Comparison of ENCODE assay signal across 23 cellular contexts in the genomic region with DNA sequence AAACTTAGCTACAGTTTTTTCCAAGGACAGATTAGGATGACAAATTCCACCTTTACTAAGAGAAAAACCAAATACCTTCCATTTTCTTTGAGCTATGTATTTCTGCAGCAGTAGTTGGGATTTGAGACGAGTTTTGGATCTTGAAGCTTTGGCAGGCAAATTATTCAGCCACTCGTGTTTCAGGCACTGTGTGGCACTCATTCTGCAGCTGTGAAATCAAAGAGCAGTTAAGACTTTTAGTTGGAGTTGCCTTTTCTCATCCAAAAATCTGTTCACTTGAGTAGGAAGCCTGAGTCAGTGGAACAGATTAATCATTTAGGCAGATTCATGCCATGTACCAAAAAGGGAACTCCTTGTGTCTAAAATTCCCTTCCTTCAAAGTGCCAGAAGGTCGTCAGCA. TPM values are rescaled to one million over a fixed set of nuclear protein-coding genes. Genes with fewer than 3 reads are reported as not detected.
"Had no signal": no experiment of that assay in that cellular context is flagged by ENCODE, and none has a peak within 500 bp of the region (broad histone marks: within the 10 kb centered on the region; RNA-seq: fewer than 3 reads in every experiment).

No MANE protein-coding gene starts in this region.

- H3K9me3 ChIP-seq: esophagus squamous epithelium, left lung, ovary, prostate gland, tibial nerve had no signal

- H3K27ac ChIP-seq: epithelial cell of prostate, esophagus squamous epithelium, left lung, ovary, prostate gland, tibial nerve had no signal

- H3K36me3 ChIP-seq: esophagus squamous epithelium, left lung, ovary, prostate gland, tibial nerve had no signal

- DNase-seq: activated CD4-positive, alpha-beta memory T cell treated with anti-CD3 and anti-CD28 coated beads, Interleukin-2, amount 10 ng/mL, durations not matched to agents 7 days and 5 days; activated CD4-positive, alpha-beta T cell treated with anti-CD3 and anti-CD28 coated beads for 1 hour; activated CD4-positive, alpha-beta T cell treated with anti-CD3 and anti-CD28 coated beads, Interleukin-2, amount 10 ng/mL, durations not matched to agents 7 days and 5 days; activated CD8-positive, alpha-beta memory T cell treated with anti-CD3 and anti-CD28 coated beads, Interleukin-2, amount 50 U/mL, for 48 hours; activated naive CD8-positive, alpha-beta T cell treated with anti-CD3 and anti-CD28 coated beads, Interleukin-2, amount 50 U/mL, for 24 hours; activated T-cell treated with anti-CD3 and anti-CD28 coated beads, Interleukin-2, amount 50 U/mL, for 48 hours; amygdala; effector CD8-positive, alpha-beta T cell; esophagus squamous epithelium; kidney glomerular epithelial cell; left lung; naive thymus-derived CD4-positive, alpha-beta T cell; ovary; stimulated activated CD4-positive, alpha-beta T cell treated with anti-CD3 and anti-CD28 coated beads, Interleukin-15, amount 100 ng/mL, for 24 hours; stimulated activated naive CD4-positive, alpha-beta T cell; T-helper 17 cell; T1000 had no signal

- H3K4me3 ChIP-seq: esophagus squamous epithelium, left lung, ovary, prostate gland, tibial nerve had no signal

- ATAC-seq: activated naive CD8-positive, alpha-beta T cell treated with anti-CD3 and anti-CD28 coated beads, Interleukin-2, amount 50 U/mL, for 24 hours; left lung; naive thymus-derived CD4-positive, alpha-beta T cell; SK-N-SH treated with all-trans-retinoic acid at 6 μM for 48 hours; T-helper 17 cell had no signal

- H3K27me3 ChIP-seq: esophagus squamous epithelium, left lung, ovary, tibial nerve had no signal

- H3K4me1 ChIP-seq: esophagus squamous epithelium, prostate gland, tibial nerve had no signal

- FAIRE-seq: colon, endometrium had no signal

RNA-seq across cellular contexts. Expression of a gene that starts 38.7 kb away (rescaled TPM):
- total RNA-seq: T-helper 17 cell had no signal
- polyA plus RNA-seq: naive thymus-derived CD4-positive, alpha-beta T cell had no signal
